1 cellular context compared by ENCODE assay signal in genomic region chr2:64485302-64485701, GRCh38.
A peak's percentile ranks its signal among the peaks of the same experiment; 100 is the strongest.
TF ChIP-seq lines count a peak whose summit lies in the region.

No MANE protein-coding gene starts in this region.

TF ChIP-seq in HepG2, 621 proteins besides CTCF, POLR2A, EP300 and RAD21:
- no peak for TF ChIP-seq SRSF9 (IDR thresholded peaks at IDR 0.05; ENCODE audit: borderline replicate concordance, insufficient read depth, low read depth, low read length, poor library complexity, severe bottlenecking)
- peak; percentile 56 for TF ChIP-seq ZNF629 (CRISPR knock-in tag; conservative IDR thresholded peaks at IDR 0.05)
- TF ChIP-seq CBX5 (CRISPR knock-in tag; IDR thresholded peaks at IDR 0.05; ENCODE audit: borderline replicate concordance): no peak
- TF ChIP-seq EED (CRISPR knock-in tag; IDR thresholded peaks at IDR 0.05): no peak
- no peak for TF ChIP-seq PHF5A (CRISPR knock-in tag; IDR thresholded peaks at IDR 0.05; ENCODE audit: low read depth, unreplicated experiment)
- no peak for TF ChIP-seq RXRB (CRISPR knock-in tag; IDR thresholded peaks at IDR 0.05; ENCODE audit: borderline replicate concordance)
